In genomic region chr1:6519935-6520621, GRCh38 we compare ENCODE assay signal across 9 cellular contexts.
DNase-seq lines count a peak whose midpoint lies in the region; ATAC-seq and TF ChIP-seq lines count a peak whose summit lies in the region.
"Had no signal": no experiment of that assay in that cellular context is flagged by ENCODE, and none has a peak within 500 bp of the region (broad histone marks: within the 10 kb centered on the region; RNA-seq: fewer than 3 reads in every experiment).

No MANE protein-coding gene starts in this region.

- H3K9me3 Mint-ChIP-seq in nephron progenitor cell = no peaks in the 10 kb centered on the region

- H3K36me3 Mint-ChIP-seq in nephron progenitor cell (ENCODE audit: low read depth) = peaks cover 8% of the 10 kb centered on the region
- H3K36me3 Mint-ChIP-seq: activated naive CD8-positive, alpha-beta T cell had no signal

- no peak for TF ChIP-seq CTCF in nephron progenitor cell (IDR thresholded peaks at IDR 0.05)

- no peaks in the 10 kb centered on the region for H3K27me3 Mint-ChIP-seq in nephron progenitor cell (ENCODE audit: low read depth, poor library complexity)
- H3K27me3 Mint-ChIP-seq: activated naive CD8-positive, alpha-beta T cell had no signal

- peaks cover 37% of the 10 kb centered on the region for H3K4me1 Mint-ChIP-seq in nephron progenitor cell

- ATAC-seq in HG03342 (IDR thresholded peaks at IDR 0.05; ENCODE audit: unreplicated experiment) = no peak
- ATAC-seq in activated CD4-positive, CD25-positive, alpha-beta regulatory T cell treated with anti-CD3 and anti-CD28 coated beads, Interleukin-2, amount 50 U/mL, for 24 hours = no peak
- no peak for ATAC-seq in HG03159 (IDR thresholded peaks at IDR 0.05; ENCODE audit: unreplicated experiment)

- peak overlapping the region; percentile 42 for H3K4me3 Mint-ChIP-seq in nephron progenitor cell
- H3K4me3 Mint-ChIP-seq: activated naive CD8-positive, alpha-beta T cell had no signal

- peak overlapping the region; percentile 93 for H3K27ac Mint-ChIP-seq in nephron progenitor cell
- H3K27ac Mint-ChIP-seq: activated naive CD8-positive, alpha-beta T cell had no signal

- DNase-seq in D341Med (ENCODE audit: low spot score) = peak; percentile 32
- DNase-seq in NCI-H2171 treated with DMSO at 0.1 percent for 48 hours (lab: John Stamatoyannopoulos, UW) = peak; percentile 59
- DNase-seq in epidermal melanocyte (ENCODE audit: insufficient read length, low spot score) = peak; percentile 94
- peak; percentile 63 for DNase-seq in nephron progenitor cell
- no peak for DNase-seq in SW480 (ENCODE audit: low spot score)
